Comparison of ENCODE assay signal across 1 cellular context in the genomic region with DNA sequence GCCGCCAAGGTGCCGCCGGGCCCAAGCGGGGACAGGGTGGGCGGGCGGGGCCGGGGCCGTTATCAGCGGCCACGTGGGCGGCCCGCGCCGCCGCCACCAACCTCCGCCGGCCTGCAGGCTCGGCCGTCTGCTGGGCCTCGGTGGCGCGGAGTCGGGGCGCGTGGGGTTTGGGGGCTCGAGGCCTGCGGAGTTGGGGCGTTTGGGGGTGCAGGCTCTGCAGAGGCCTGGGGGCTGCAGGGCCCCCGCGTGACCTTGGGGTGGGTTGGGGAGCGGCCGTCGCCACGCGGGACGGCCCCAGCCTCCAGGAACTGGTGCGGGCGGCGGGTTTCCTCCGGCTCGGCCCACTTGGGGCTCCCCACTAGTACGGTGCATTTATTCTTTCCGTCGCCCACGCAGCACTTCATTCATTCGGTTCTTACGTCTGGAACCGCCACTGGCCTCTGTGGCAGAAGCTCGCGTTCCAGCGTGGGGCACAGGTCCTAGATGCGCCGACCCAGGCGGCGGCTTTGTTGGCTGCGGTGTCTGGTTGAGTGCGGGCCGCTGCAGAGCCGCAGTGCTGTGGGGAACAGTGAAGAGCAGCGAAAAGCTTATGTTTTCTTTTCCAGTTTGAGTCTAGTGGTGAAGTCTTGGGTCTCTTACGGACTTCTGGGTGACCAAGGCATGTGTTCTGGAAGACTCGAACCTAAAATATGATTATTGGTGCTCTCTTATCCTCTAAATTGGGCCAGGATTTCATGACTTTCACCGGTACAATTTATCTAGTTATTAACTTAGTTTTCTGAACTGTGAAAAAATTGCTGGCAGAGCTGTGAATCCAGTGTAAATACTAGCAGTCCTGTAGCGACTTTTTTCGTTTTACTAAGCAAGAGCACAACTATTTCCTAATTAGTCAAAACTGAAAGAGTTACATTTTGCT.
TF ChIP-seq lines count a peak whose summit lies in the region.

No MANE protein-coding gene starts in this region.

TF ChIP-seq in K562, 482 proteins besides CTCF, POLR2A, EP300 and RAD21 (continued from another document and continues in another):
- TF ChIP-seq, protein P1, sequence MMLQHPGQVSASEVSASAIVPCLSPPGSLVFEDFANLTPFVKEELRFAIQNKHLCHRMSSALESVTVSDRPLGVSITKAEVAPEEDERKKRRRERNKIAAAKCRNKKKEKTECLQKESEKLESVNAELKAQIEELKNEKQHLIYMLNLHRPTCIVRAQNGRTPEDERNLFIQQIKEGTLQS (IDR thresholded peaks at IDR 0.05), result no peak
- TF ChIP-seq, protein P1 (CRISPR knock-in tag; conservative IDR thresholded peaks at IDR 0.05), result peak; percentile 50; the same call in 1 of the 2 replicates
- TF ChIP-seq LARP7 (IDR thresholded peaks at IDR 0.05), result peak; percentile 44; the same call in 1 of the 2 replicates
- TF ChIP-seq SNAPC5 (CRISPR knock-in tag; IDR thresholded peaks at IDR 0.05), result no peak
- TF ChIP-seq CHD7 (IDR thresholded peaks at IDR 0.05; ENCODE audit: low read depth, low read length), result peak; percentile 69
- TF ChIP-seq ZBTB40 (IDR thresholded peaks at IDR 0.05), result no peak
- no peak for TF ChIP-seq ZBTB40 (CRISPR knock-in tag; IDR thresholded peaks at IDR 0.05)
- no peak for TF ChIP-seq ZBTB8A (IDR thresholded peaks at IDR 0.05; ENCODE audit: partially characterized antibody)
- TF ChIP-seq NFXL1 (CRISPR knock-in tag; IDR thresholded peaks at IDR 0.05), result 0 out of 2 replicates have a peak, but pooled peaks have one; percentile 7
- TF ChIP-seq, protein P2, sequence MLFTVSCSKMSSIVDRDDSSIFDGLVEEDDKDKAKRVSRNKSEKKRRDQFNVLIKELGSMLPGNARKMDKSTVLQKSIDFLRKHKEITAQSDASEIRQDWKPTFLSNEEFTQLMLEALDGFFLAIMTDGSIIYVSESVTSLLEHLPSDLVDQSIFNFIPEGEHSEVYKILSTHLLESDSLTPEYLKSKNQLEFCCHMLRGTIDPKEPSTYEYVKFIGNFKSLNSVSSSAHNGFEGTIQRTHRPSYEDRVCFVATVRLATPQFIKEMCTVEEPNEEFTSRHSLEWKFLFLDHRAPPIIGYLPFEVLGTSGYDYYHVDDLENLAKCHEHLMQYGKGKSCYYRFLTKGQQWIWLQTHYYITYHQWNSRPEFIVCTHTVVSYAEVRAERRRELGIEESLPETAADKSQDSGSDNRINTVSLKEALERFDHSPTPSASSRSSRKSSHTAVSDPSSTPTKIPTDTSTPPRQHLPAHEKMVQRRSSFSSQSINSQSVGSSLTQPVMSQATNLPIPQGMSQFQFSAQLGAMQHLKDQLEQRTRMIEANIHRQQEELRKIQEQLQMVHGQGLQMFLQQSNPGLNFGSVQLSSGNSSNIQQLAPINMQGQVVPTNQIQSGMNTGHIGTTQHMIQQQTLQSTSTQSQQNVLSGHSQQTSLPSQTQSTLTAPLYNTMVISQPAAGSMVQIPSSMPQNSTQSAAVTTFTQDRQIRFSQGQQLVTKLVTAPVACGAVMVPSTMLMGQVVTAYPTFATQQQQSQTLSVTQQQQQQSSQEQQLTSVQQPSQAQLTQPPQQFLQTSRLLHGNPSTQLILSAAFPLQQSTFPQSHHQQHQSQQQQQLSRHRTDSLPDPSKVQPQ (CRISPR knock-in tag; IDR thresholded peaks at IDR 0.05; ENCODE audit: borderline replicate concordance), result no peak
- TF ChIP-seq KAT7 (CRISPR knock-in tag; IDR thresholded peaks at IDR 0.05; ENCODE audit: borderline replicate concordance), result no peak
- TF ChIP-seq ZNF436 (CRISPR knock-in tag; IDR thresholded peaks at IDR 0.05), result no peak
- TF ChIP-seq ZNF668 (CRISPR knock-in tag; IDR thresholded peaks at IDR 0.05), result peak; percentile 58; the same call in 1 of the 2 replicates
- TF ChIP-seq ZNF175 (CRISPR knock-in tag; IDR thresholded peaks at IDR 0.05; ENCODE audit: low read depth), result no peak
- TF ChIP-seq, protein P3, sequence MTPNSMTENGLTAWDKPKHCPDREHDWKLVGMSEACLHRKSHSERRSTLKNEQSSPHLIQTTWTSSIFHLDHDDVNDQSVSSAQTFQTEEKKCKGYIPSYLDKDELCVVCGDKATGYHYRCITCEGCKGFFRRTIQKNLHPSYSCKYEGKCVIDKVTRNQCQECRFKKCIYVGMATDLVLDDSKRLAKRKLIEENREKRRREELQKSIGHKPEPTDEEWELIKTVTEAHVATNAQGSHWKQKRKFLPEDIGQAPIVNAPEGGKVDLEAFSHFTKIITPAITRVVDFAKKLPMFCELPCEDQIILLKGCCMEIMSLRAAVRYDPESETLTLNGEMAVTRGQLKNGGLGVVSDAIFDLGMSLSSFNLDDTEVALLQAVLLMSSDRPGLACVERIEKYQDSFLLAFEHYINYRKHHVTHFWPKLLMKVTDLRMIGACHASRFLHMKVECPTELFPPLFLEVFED (CRISPR knock-in tag; conservative IDR thresholded peaks at IDR 0.05), result no peak
- TF ChIP-seq PML (IDR thresholded peaks at IDR 0.05; ENCODE audit: low read length), result peak; percentile 46; the same call in 1 of the 2 replicates
- no peak for TF ChIP-seq CBFB (CRISPR knock-in tag; IDR thresholded peaks at IDR 0.05)
- TF ChIP-seq ZNF431 (CRISPR knock-in tag; IDR thresholded peaks at IDR 0.05), result no peak
